9 cellular contexts compared by ENCODE assay signal in genomic region chr6:148999921-149000589, GRCh38.
DNase-seq lines count a peak whose midpoint lies in the region; ATAC-seq and TF ChIP-seq lines count a peak whose summit lies in the region.
"Had no signal": no experiment of that assay in that cellular context is flagged by ENCODE, and none has a peak within 500 bp of the region (broad histone marks: within the 10 kb centered on the region; RNA-seq: fewer than 3 reads in every experiment).

No MANE protein-coding gene starts in this region.

- H3K4me1 ChIP-seq in sigmoid colon = peaks cover 0 to 26% (median 17%) of the 10 kb centered on the region in 4 donors

- TF ChIP-seq EP300 in sigmoid colon (IDR thresholded peaks at IDR 0.05) = peak in 1 of 4 donors; percentile 26

- H3K27me3 Mint-ChIP-seq in activated T-cell treated with anti-CD3 and anti-CD28 coated beads, Interleukin-2, amount 50 U/mL, for 24 hours = no peaks in the 10 kb centered on the region
- H3K27me3 Mint-ChIP-seq: T-cell had no signal

- TF ChIP-seq POLR2A in sigmoid colon (IDR thresholded peaks at IDR 0.05) = no peak

- no peak overlapping the region for H3K27ac Mint-ChIP-seq in activated T-cell treated with anti-CD3 and anti-CD28 coated beads, Interleukin-2, amount 50 U/mL, for 24 hours

- peaks cover 16% of the 10 kb centered on the region for H3K9me3 Mint-ChIP-seq in activated T-cell treated with anti-CD3 and anti-CD28 coated beads, Interleukin-2, amount 50 U/mL, for 24 hours

- intact Hi-C loops in sigmoid colon (cut with DNase I) = no loop called here

- peaks cover 13% of the 10 kb centered on the region for H3K4me1 Mint-ChIP-seq in activated T-cell treated with anti-CD3 and anti-CD28 coated beads, Interleukin-2, amount 50 U/mL, for 24 hours (ENCODE audit: low read depth)

- H3K9me3 ChIP-seq in sigmoid colon (no peaks in the 10 kb centered on the region), WERI-Rb-1 (ENCODE audit: severe bottlenecking) (peaks cover 5% of the 10 kb centered on the region)

- H3K4me3 ChIP-seq in sigmoid colon (no peak overlapping the region), WERI-Rb-1 (ENCODE audit: low read depth, low read length) (no peak overlapping the region)

- H3K36me3 Mint-ChIP-seq in activated T-cell treated with anti-CD3 and anti-CD28 coated beads, Interleukin-2, amount 50 U/mL, for 24 hours (ENCODE audit: low read depth) = peaks cover 7% of the 10 kb centered on the region

- TF ChIP-seq CTCF in sigmoid colon (IDR thresholded peaks at IDR 0.05) (no peak), WERI-Rb-1 (IDR thresholded peaks at IDR 0.05; ENCODE audit: low read depth, low read length) (no peak)

- no peak for ATAC-seq in GM19452 (IDR thresholded peaks at IDR 0.05; ENCODE audit: unreplicated experiment)

- 45 to 79% methylated on average over 4 of the region's 4 CpGs for WGBS in sigmoid colon, 2 donors

- DNase-seq in H4 (ENCODE audit: low spot score) = peak; percentile 11
- DNase-seq in SW 1271 (lab: John Stamatoyannopoulos, UW) = peak; percentile 38 to 62
- DNase-seq in fibroblast of the conjunctiva (ENCODE audit: low read depth) = peak; percentile 50
- peak; percentile 81 for DNase-seq in sigmoid colon
- no peak for DNase-seq in WERI-Rb-1
- no peak for DNase-seq in activated T-cell treated with anti-CD3 and anti-CD28 coated beads, Interleukin-2, amount 50 U/mL, for 24 hours
- no peak for DNase-seq in NCI-H510A (lab: John Stamatoyannopoulos, UW)
- DNase-seq: T-cell had no signal

- no peaks in the 10 kb centered on the region for H3K27me3 ChIP-seq in sigmoid colon
- no peaks in the 10 kb centered on the region for H3K27me3 ChIP-seq in WERI-Rb-1 (ENCODE audit: insufficient read depth, low read depth, severe bottlenecking)

- H3K36me3 ChIP-seq in sigmoid colon (peaks cover 0 to 4% (median 2%) of the 10 kb centered on the region in 4 donors), WERI-Rb-1 (no peaks in the 10 kb centered on the region)

- H3K27ac ChIP-seq in sigmoid colon = peak overlapping the region; percentile 38 to 76 (median 48)
- no peak overlapping the region for H3K27ac ChIP-seq in WERI-Rb-1

- H3K4me3 Mint-ChIP-seq in activated T-cell treated with anti-CD3 and anti-CD28 coated beads, Interleukin-2, amount 50 U/mL, for 24 hours = no peak overlapping the region

Comparison
In these comparisons a context has a peak if more than half of its experiments do, and no peak if none do; other contexts are left out.
1. DNase-seq: peak in H4 (single experiment), SW 1271 (2 of 2), fibroblast of the conjunctiva (single experiment) and sigmoid colon (single experiment); none in WERI-Rb-1 (single experiment), activated T-cell treated with anti-CD3 and anti-CD28 coated beads, Interleukin-2, amount 50 U/mL, for 24 hours (single experiment) and NCI-H510A (single experiment).